ENCODE assay signal across 9 cellular contexts in the genomic region with DNA sequence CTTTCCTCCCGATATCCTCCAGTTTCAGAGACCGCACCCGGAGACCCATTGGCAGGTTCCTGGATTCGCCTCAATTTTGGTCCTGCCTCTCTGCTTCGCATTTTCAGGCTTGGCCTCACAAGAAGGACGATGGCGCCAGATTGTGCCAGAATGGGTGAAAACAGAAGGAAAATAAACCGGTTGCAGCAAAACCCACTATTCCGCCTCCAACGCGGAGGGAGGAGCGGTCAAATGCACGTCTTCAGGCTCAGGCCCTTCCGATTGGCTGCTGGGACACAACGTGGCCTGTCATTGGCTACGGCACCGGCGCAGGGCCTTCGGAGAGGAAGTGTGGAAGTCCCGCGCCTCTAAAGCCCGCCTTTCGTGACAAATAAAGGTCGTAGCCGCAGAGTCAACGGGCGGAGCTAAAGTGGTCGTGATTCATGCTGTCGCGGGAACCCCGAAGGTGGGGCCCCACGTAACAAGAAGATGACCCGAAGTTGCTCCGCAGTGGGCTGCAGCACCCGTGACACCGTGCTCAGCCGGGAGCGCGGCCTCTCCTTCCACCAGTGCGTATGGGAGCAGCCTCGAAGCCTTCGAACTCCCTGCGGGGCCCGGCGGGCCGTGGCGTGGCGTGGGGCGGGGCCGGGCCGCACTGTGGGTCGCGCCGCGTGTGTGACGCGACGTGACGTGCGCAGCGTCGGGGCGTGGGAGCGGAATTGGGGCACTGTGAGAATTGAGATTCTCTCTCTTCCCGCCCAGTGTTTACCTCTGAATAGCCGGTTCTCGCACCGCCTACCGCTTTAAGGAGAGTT. TPM values are rescaled to one million over a fixed set of nuclear protein-coding genes. Genes with fewer than 3 reads are reported as not detected.
DNase-seq lines count a peak whose midpoint lies in the region; ATAC-seq and TF ChIP-seq lines count a peak whose summit lies in the region.
"Had no signal": no experiment of that assay in that cellular context is flagged by ENCODE, and none has a peak within 500 bp of the region (broad histone marks: within the 10 kb centered on the region; RNA-seq: fewer than 3 reads in every experiment).

A gene with protein sequence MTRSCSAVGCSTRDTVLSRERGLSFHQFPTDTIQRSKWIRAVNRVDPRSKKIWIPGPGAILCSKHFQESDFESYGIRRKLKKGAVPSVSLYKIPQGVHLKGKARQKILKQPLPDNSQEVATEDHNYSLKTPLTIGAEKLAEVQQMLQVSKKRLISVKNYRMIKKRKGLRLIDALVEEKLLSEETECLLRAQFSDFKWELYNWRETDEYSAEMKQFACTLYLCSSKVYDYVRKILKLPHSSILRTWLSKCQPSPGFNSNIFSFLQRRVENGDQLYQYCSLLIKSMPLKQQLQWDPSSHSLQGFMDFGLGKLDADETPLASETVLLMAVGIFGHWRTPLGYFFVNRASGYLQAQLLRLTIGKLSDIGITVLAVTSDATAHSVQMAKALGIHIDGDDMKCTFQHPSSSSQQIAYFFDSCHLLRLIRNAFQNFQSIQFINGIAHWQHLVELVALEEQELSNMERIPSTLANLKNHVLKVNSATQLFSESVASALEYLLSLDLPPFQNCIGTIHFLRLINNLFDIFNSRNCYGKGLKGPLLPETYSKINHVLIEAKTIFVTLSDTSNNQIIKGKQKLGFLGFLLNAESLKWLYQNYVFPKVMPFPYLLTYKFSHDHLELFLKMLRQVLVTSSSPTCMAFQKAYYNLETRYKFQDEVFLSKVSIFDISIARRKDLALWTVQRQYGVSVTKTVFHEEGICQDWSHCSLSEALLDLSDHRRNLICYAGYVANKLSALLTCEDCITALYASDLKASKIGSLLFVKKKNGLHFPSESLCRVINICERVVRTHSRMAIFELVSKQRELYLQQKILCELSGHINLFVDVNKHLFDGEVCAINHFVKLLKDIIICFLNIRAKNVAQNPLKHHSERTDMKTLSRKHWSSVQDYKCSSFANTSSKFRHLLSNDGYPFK (plus strand): TSS at position 401 of the 794 bp plus-strand sequence. CDS start 68 bp downstream, at position 469.

- H3K9me3 Mint-ChIP-seq in CD14-positive monocyte, result no peaks in the 10 kb centered on the region
- no peaks in the 10 kb centered on the region for H3K9me3 Mint-ChIP-seq in activated CD4-positive, alpha-beta T cell treated with anti-CD3 and anti-CD28 coated beads, Interleukin-2, amount 10 ng/mL, durations not matched to agents 7 days and 5 days
- H3K9me3 Mint-ChIP-seq: stimulated activated naive CD8-positive, alpha-beta T cell treated with anti-CD3 and anti-CD28 coated beads, Interleukin-15, Interleukin-2, amounts not matched to agents 100 ng/mL and 50 ng/mL, for 24 hours had no signal

- ATAC-seq in GM19372 (IDR thresholded peaks at IDR 0.05; ENCODE audit: low read depth, unreplicated experiment) (peak; percentile 87), HG03520 (IDR thresholded peaks at IDR 0.05; ENCODE audit: unreplicated experiment) (peak; percentile 87)

- intact Hi-C loops in CD14-positive monocyte (cut with micrococcal nuclease), result loop anchor here (2.0 to 10.0 kb wide), 4 partner anchors 46 to 554 kb away; partner anchors contain the start of genes LIN54 (in 2 of the 2), ENOPH1 (in 1 of the 2), HELQ (in 1 of the 2) and HNRNPDL (in 1 of the 2)

- no peaks in the 10 kb centered on the region for H3K27me3 Mint-ChIP-seq in CD14-positive monocyte (ENCODE audit: low read depth in 3 of 3)
- H3K27me3 Mint-ChIP-seq in activated CD4-positive, alpha-beta T cell treated with anti-CD3 and anti-CD28 coated beads, Interleukin-2, amount 10 ng/mL, durations not matched to agents 7 days and 5 days, result no peaks in the 10 kb centered on the region
- H3K27me3 Mint-ChIP-seq: stimulated activated naive CD8-positive, alpha-beta T cell treated with anti-CD3 and anti-CD28 coated beads, Interleukin-15, Interleukin-2, amounts not matched to agents 100 ng/mL and 50 ng/mL, for 24 hours had no signal

- DNase-seq in CD14-positive monocyte (ENCODE audit: low spot score) (peak; percentile 99), NCI-H526 treated with DMSO at 0.1 percent for 48 hours (lab: John Stamatoyannopoulos, UW) (peak; percentile 93), dedifferentiated amniotic fluid mesenchymal stem cell (ENCODE audit: extremely low spot score) (peak; percentile 100), left kidney (ENCODE audit: low read depth, low spot score) (peak; percentile 100)
- peak; percentile 99 for DNase-seq in activated CD4-positive, alpha-beta T cell treated with anti-CD3 and anti-CD28 coated beads, Interleukin-2, amount 10 ng/mL, durations not matched to agents 7 days and 5 days
- peak; percentile 99 for DNase-seq in stimulated activated CD4-positive, alpha-beta T cell treated with anti-CD3 and anti-CD28 coated beads, Interleukin-1b, Interleukin-23, amount 100 ng/mL, for 48 hours

- no peak within 1 kb of the TSS for H3K4me3 Mint-ChIP-seq in CD14-positive monocyte
- H3K4me3 Mint-ChIP-seq in activated CD4-positive, alpha-beta T cell treated with anti-CD3 and anti-CD28 coated beads, Interleukin-2, amount 10 ng/mL, durations not matched to agents 7 days and 5 days, result no peak within 1 kb of the TSS
- H3K4me3 Mint-ChIP-seq: stimulated activated naive CD8-positive, alpha-beta T cell treated with anti-CD3 and anti-CD28 coated beads, Interleukin-15, Interleukin-2, amounts not matched to agents 100 ng/mL and 50 ng/mL, for 24 hours had no signal

- no peak for TF ChIP-seq CTCF in CD14-positive monocyte (IDR thresholded peaks at IDR 0.05)

- POLR2A ChIA-PET in activated CD4-positive, alpha-beta T cell treated with anti-CD3 and anti-CD28 coated beads, Interleukin-2, amount 10 ng/mL, durations not matched to agents 7 days and 5 days (lab: Charles Lee), result interaction anchor here (0.6 to 1.3 kb wide), 2 partner anchors 76 to 134 kb away, joined by 3 to 4 read pairs; partner anchors contain the start of gene COPS4

- no peak within 1 kb of the TSS for H3K27ac Mint-ChIP-seq in CD14-positive monocyte
- no peak within 1 kb of the TSS for H3K27ac Mint-ChIP-seq in activated CD4-positive, alpha-beta T cell treated with anti-CD3 and anti-CD28 coated beads, Interleukin-2, amount 10 ng/mL, durations not matched to agents 7 days and 5 days
- H3K27ac Mint-ChIP-seq: stimulated activated naive CD8-positive, alpha-beta T cell treated with anti-CD3 and anti-CD28 coated beads, Interleukin-15, Interleukin-2, amounts not matched to agents 100 ng/mL and 50 ng/mL, for 24 hours had no signal

- H3K4me1 Mint-ChIP-seq in CD14-positive monocyte, result peaks cover 27% of the 10 kb centered on the region
- peaks cover 26% of the 10 kb centered on the region for H3K4me1 Mint-ChIP-seq in activated CD4-positive, alpha-beta T cell treated with anti-CD3 and anti-CD28 coated beads, Interleukin-2, amount 10 ng/mL, durations not matched to agents 7 days and 5 days

- peaks cover 17 to 25% of the 10 kb centered on the region in 2 donors for H3K36me3 Mint-ChIP-seq in CD14-positive monocyte
- peaks cover 21% of the 10 kb centered on the region for H3K36me3 Mint-ChIP-seq in activated CD4-positive, alpha-beta T cell treated with anti-CD3 and anti-CD28 coated beads, Interleukin-2, amount 10 ng/mL, durations not matched to agents 7 days and 5 days (ENCODE audit: low read depth)

- CTCF ChIA-PET in activated CD4-positive, alpha-beta T cell treated with anti-CD3 and anti-CD28 coated beads, Interleukin-2, amount 10 ng/mL, durations not matched to agents 7 days and 5 days (lab: Charles Lee), result interaction anchor here (0.9 to 2.0 kb wide), 6 partner anchors 9 to 384 kb away, joined by 3 to 8 read pairs (median 4); partner anchors contain the start of genes COPS4 and COQ2

RNA-seq across cellular contexts. Expression of the gene that starts here (rescaled TPM):
- polyA plus RNA-seq in CD14-positive monocyte, result 1 to 10 TPM; 1.4 TPM
- total RNA-seq in activated CD4-positive, alpha-beta T cell treated with anti-CD3 and anti-CD28 coated beads, Interleukin-2, amount 10 ng/mL, durations not matched to agents 7 days and 5 days, result 1 to 10 TPM; 3.9 to 4.4 TPM

Comparison
In these comparisons a context has a peak if more than half of its experiments do, and no peak if none do; other contexts are left out.
1. Peak in every context shown above with its lines: DNase-seq and ATAC-seq.